ENCODE assay signal across 8 cellular contexts in genomic region chr3:171810278-171811058, GRCh38. TPM values are rescaled to one million over a fixed set of nuclear protein-coding genes. Genes with fewer than 3 reads are reported as not detected.
DNase-seq lines count a peak whose midpoint lies in the region; ATAC-seq, FAIRE-seq and TF ChIP-seq lines count a peak whose summit lies in the region.

Gene PLD1, minus strand, starts transcription at chr3:171810483. Its CDS starts 72,432 bp downstream, at chr3:171738051.

- intact Hi-C loops in activated CD8-positive, alpha-beta T cell treated with anti-CD3 and anti-CD28 coated beads for 36 hours (cut with micrococcal nuclease), result no loop called here
- intact Hi-C loops in endothelial cell of umbilical vein (cut with micrococcal nuclease), result loop anchor here (1.0 kb wide), 2 partner anchors 20 to 22 kb away; no protein-coding TSS in a partner anchor

- peaks cover 17% of the 10 kb centered on the region for H3K79me2 ChIP-seq in endothelial cell of umbilical vein (ENCODE audit: control insufficient read depth, insufficient read depth, low read length)
- H3K79me2 ChIP-seq in mesendoderm (ENCODE audit: control insufficient read depth, insufficient read depth, low read length), result no peaks in the 10 kb centered on the region

- ATAC-seq in GM18498 (IDR thresholded peaks at IDR 0.05; ENCODE audit: unreplicated experiment) (peak; percentile 58), HG02840 (IDR thresholded peaks at IDR 0.05; ENCODE audit: low FRiP score, unreplicated experiment) (peak; percentile 42)
- ATAC-seq in activated CD8-positive, alpha-beta T cell treated with anti-CD3 and anti-CD28 coated beads for 36 hours, result peak; percentile 50
- ATAC-seq in stimulated activated naive CD8-positive, alpha-beta T cell treated with anti-CD3 and anti-CD28 coated beads, Interleukin-15, Interleukin-2, amounts not matched to agents 100 U/mL and 50 U/mL, for 24 hours, result peak; percentile 51

- peak within 1 kb of the TSS; percentile 90 for H3K56ac ChIP-seq in mesendoderm (ENCODE audit: low read length)

- no peaks in the 10 kb centered on the region for H3K79me1 ChIP-seq in mesendoderm (ENCODE audit: low read length)

- dilution Hi-C loops in endothelial cell of umbilical vein (cut with MboI; ENCODE audit: extremely low pct_ligation_motif_present, low sequenced_read_pairs), result no loop called here

- H2AK5ac ChIP-seq in mesendoderm (ENCODE audit: low read length), result no peak within 1 kb of the TSS

- peak; percentile 87 for DNase-seq in 8988T
- DNase-seq in NCI-H2107 (lab: John Stamatoyannopoulos, UW), result peak; percentile 58
- DNase-seq in activated CD8-positive, alpha-beta T cell treated with anti-CD3 and anti-CD28 coated beads for 36 hours, result peak; percentile 39
- peak; percentile 78 for DNase-seq in endothelial cell of umbilical vein (ENCODE audit: low read depth, low spot score)
- DNase-seq in mesendoderm, result peak; percentile 56
- peak; percentile 46 for DNase-seq in stimulated activated naive CD8-positive, alpha-beta T cell treated with anti-CD3 and anti-CD28 coated beads, Interleukin-15, Interleukin-2, amounts not matched to agents 100 U/mL and 50 U/mL, for 24 hours

- CTCF ChIA-PET in activated CD8-positive, alpha-beta T cell treated with anti-CD3 and anti-CD28 coated beads for 36 hours (lab: Charles Lee), result interaction anchor here (1.6 to 2.0 kb wide), 2 partner anchors 18 to 38 kb away, joined by 4 to 8 read pairs; no protein-coding TSS in a partner anchor
- CTCF ChIA-PET in endothelial cell of umbilical vein (lab: Charles Lee), result interaction anchor here (1.0 to 3.2 kb wide), 8 partner anchors 12 to 232 kb away, joined by 3 to 24 read pairs (median 5); no protein-coding TSS in a partner anchor

- H2AFZ ChIP-seq in endothelial cell of umbilical vein (ENCODE audit: low read depth, low read length), result peak within 1 kb of the TSS; percentile 2

- FAIRE-seq in endothelial cell of umbilical vein (lab: Jason Lieb, UNC), result no peak

- POLR2A ChIA-PET in activated CD8-positive, alpha-beta T cell treated with anti-CD3 and anti-CD28 coated beads for 36 hours (lab: Charles Lee), result no interaction called here
- POLR2A ChIA-PET in endothelial cell of umbilical vein (lab: Charles Lee), result interaction anchor here (1.3 to 1.9 kb wide), 4 partner anchors 9 to 20 kb away, joined by 3 to 8 read pairs (median 4); no protein-coding TSS in a partner anchor

- H3K27ac Mint-ChIP-seq in activated CD8-positive, alpha-beta T cell treated with anti-CD3 and anti-CD28 coated beads for 36 hours, result no peak within 1 kb of the TSS

- peaks cover 47% of the 10 kb centered on the region for H3K27me3 Mint-ChIP-seq in activated CD8-positive, alpha-beta T cell treated with anti-CD3 and anti-CD28 coated beads for 36 hours

- H3K4ac ChIP-seq in mesendoderm (ENCODE audit: low read depth, low read length), result no peak within 1 kb of the TSS

- H2BK120ac ChIP-seq in mesendoderm (ENCODE audit: low read depth, low read length), result no peak within 1 kb of the TSS

- peak within 1 kb of the TSS; percentile 5 for H3K18ac ChIP-seq in mesendoderm (ENCODE audit: low read length)

- no peaks in the 10 kb centered on the region for H3K36me3 Mint-ChIP-seq in activated CD8-positive, alpha-beta T cell treated with anti-CD3 and anti-CD28 coated beads for 36 hours (ENCODE audit: low read depth)

- no peak within 1 kb of the TSS for H3K23ac ChIP-seq in mesendoderm (ENCODE audit: low read length)

- H3K4me3 ChIP-seq in endothelial cell of umbilical vein (replicated peaks in 1 of 3; ENCODE audit: insufficient read depth in 1 of 3, low read depth in 1 of 3, low read length in 3 of 3), result peak within 1 kb of the TSS; percentile 35 to 71 (median 60)
- peak within 1 kb of the TSS; percentile 66 for H3K4me3 ChIP-seq in mesendoderm (ENCODE audit: low read length)

- no peaks in the 10 kb centered on the region for H3K9me3 ChIP-seq in endothelial cell of umbilical vein (replicated peaks; ENCODE audit: control insufficient read depth, insufficient read depth, low read length)

- H2BK5ac ChIP-seq in mesendoderm (ENCODE audit: low read length), result no peak within 1 kb of the TSS

- H3K9me3 Mint-ChIP-seq in activated CD8-positive, alpha-beta T cell treated with anti-CD3 and anti-CD28 coated beads for 36 hours, result no peaks in the 10 kb centered on the region

- TF ChIP-seq CTCF in activated CD8-positive, alpha-beta T cell treated with anti-CD3 and anti-CD28 coated beads for 36 hours (IDR thresholded peaks at IDR 0.05), result no peak
- TF ChIP-seq CTCF in endothelial cell of umbilical vein (IDR thresholded peaks at IDR 0.05; ENCODE audit: extremely low read depth in 1 of 2, insufficient read depth in 1 of 2, low read depth in 1 of 2, low read length in 2 of 2), result no peak

- no peaks in the 10 kb centered on the region for H4K20me1 ChIP-seq in endothelial cell of umbilical vein (replicated peaks; ENCODE audit: control insufficient read depth, extremely low read depth, insufficient read depth, low read length)

- no peaks in the 10 kb centered on the region for H3K9me1 ChIP-seq in endothelial cell of umbilical vein (replicated peaks; ENCODE audit: control insufficient read depth, extremely low read depth, insufficient read depth, low read length)

- no peak within 1 kb of the TSS for H2BK15ac ChIP-seq in mesendoderm (replicated peaks; ENCODE audit: low read depth)

- BruUV-seq in endothelial cell of umbilical vein (replicated peaks; lab: Mats Ljungman, UMichigan), result TSS peak; percentile 24

- peak within 1 kb of the TSS; percentile 72 for H3K4me3 Mint-ChIP-seq in activated CD8-positive, alpha-beta T cell treated with anti-CD3 and anti-CD28 coated beads for 36 hours

- peak; percentile 82 for TF ChIP-seq POLR2A in endothelial cell of umbilical vein (IDR thresholded peaks at IDR 0.05; ENCODE audit: low read depth, low read length)

- no peak within 1 kb of the TSS for H4K8ac ChIP-seq in mesendoderm (ENCODE audit: low read depth, low read length)

- H3K27ac ChIP-seq in endothelial cell of umbilical vein (ENCODE audit: insufficient read depth, low read depth, low read length) (peak within 1 kb of the TSS; percentile 93), mesendoderm (ENCODE audit: low read depth, low read length) (no peak within 1 kb of the TSS)

- H3K9ac ChIP-seq in endothelial cell of umbilical vein (replicated peaks; ENCODE audit: extremely low read depth, insufficient read depth, low read length) (peak within 1 kb of the TSS; percentile 98), mesendoderm (ENCODE audit: low read length) (peak within 1 kb of the TSS; percentile 71)

- no CpG with 5 or more reads among the region's 58 CpGs for WGBS in mesendoderm (ENCODE audit: extremely low coverage, insufficient coverage, low lambda C conversion rate)

- H3K4me1 ChIP-seq in endothelial cell of umbilical vein (ENCODE audit: control insufficient read depth, extremely low read depth, insufficient read depth, low read length) (peaks cover 41% of the 10 kb centered on the region), mesendoderm (ENCODE audit: control insufficient read depth, low read depth, low read length) (peaks cover 6% of the 10 kb centered on the region)

- H3K36me3 ChIP-seq in endothelial cell of umbilical vein (ENCODE audit: control insufficient read depth in 2 of 2, extremely low read depth in 1 of 2, insufficient read depth in 2 of 2, low read length in 2 of 2) (no peaks in the 10 kb centered on the region), mesendoderm (ENCODE audit: control insufficient read depth, insufficient read depth, low read length) (no peaks in the 10 kb centered on the region)

- H3K27me3 ChIP-seq in endothelial cell of umbilical vein (ENCODE audit: control insufficient read depth in 2 of 2, insufficient read depth in 2 of 2, low read length in 2 of 2) (no peaks in the 10 kb centered on the region), mesendoderm (ENCODE audit: insufficient read depth, low read length, poor library complexity) (peaks cover 2% of the 10 kb centered on the region)

- no peak within 1 kb of the TSS for H4K5ac ChIP-seq in mesendoderm (ENCODE audit: low read length)

- peak within 1 kb of the TSS; percentile 89 for H3K4me2 ChIP-seq in endothelial cell of umbilical vein (ENCODE audit: insufficient read depth, low read length)
- H3K4me2 ChIP-seq in mesendoderm (ENCODE audit: low read length), result peak within 1 kb of the TSS; percentile 98

- peaks cover 26% of the 10 kb centered on the region for H3K4me1 Mint-ChIP-seq in activated CD8-positive, alpha-beta T cell treated with anti-CD3 and anti-CD28 coated beads for 36 hours (ENCODE audit: low read depth)

TF ChIP-seq in endothelial cell of umbilical vein, 7 proteins besides CTCF, POLR2A, EP300 and RAD21:
- TF ChIP-seq MAX (IDR thresholded peaks at IDR 0.05; ENCODE audit: insufficient read depth, insufficient read length) (no peak), POLR2AphosphoS5 (IDR thresholded peaks at IDR 0.05; ENCODE audit: insufficient read depth, low read depth, low read length) (peak; percentile 81)

RNA-seq across cellular contexts. Expression of gene PLD1, which starts in this region (rescaled TPM):
- total RNA-seq in activated CD8-positive, alpha-beta T cell treated with anti-CD3 and anti-CD28 coated beads for 36 hours, result 1 to 10 TPM in 1 of 2 experiments, under 1 TPM in 1; 0.86 to 1.2 TPM
- 75.6 and 108 TPM in 2 replicates for total RNA-seq in endothelial cell of umbilical vein
- 35.7 and 42.0 TPM in 2 replicates for polyA plus RNA-seq in endothelial cell of umbilical vein
- polyA plus RNA-seq in endothelial cell of umbilical vein (2011; cell fraction: cytosol; rRNA removed), result 33.4 and 33.6 TPM in 2 replicates
- polyA plus RNA-seq in endothelial cell of umbilical vein (2011; cell fraction: nucleus; rRNA removed), result 169 and 198 TPM in 2 replicates
- polyA plus RNA-seq in endothelial cell of umbilical vein (2012), result 32.5 and 45.4 TPM in 2 replicates
- 168 and 217 TPM in 2 replicates for polyA minus RNA-seq in endothelial cell of umbilical vein
- polyA minus RNA-seq in endothelial cell of umbilical vein (2011; cell fraction: cytosol; rRNA and poly(A)+ RNA removed), result 10.1 TPM
- 352 and 548 TPM in 2 replicates for polyA minus RNA-seq in endothelial cell of umbilical vein (2011; cell fraction: nucleus; rRNA and poly(A)+ RNA removed)
- 0.42 TPM for polyA plus RNA-seq in mesendoderm (2013, experiment 1 of 2)
- polyA plus RNA-seq in mesendoderm (2013, experiment 2 of 2), result 0.56 TPM

Comparison
In these comparisons a context has a peak if more than half of its experiments do, and no peak if none do; other contexts are left out.
1. RNA of gene PLD1 (total RNA-seq): 75.6 to 108 TPM in endothelial cell of umbilical vein; 0.86 to 1.2 TPM in activated CD8-positive, alpha-beta T cell treated with anti-CD3 and anti-CD28 coated beads for 36 hours; every median in the first group is over 10 times any median in the second.
2. Peak in every context shown above with its lines, with median percentiles within 50 percentile points of each other: DNase-seq and ATAC-seq.